In genomic region chr4:43990968-43991367, GRCh38 we compare ENCODE assay signal across 17 cellular contexts.
"Had no signal": no experiment of that assay in that cellular context is flagged by ENCODE, and none has a peak within 500 bp of the region (broad histone marks: within the 10 kb centered on the region; RNA-seq: fewer than 3 reads in every experiment).

No MANE protein-coding gene starts in this region.

- H3K36me3 ChIP-seq: breast epithelium, tibial artery had no signal

- H3K4me1 ChIP-seq: breast epithelium, tibial artery had no signal

- DNase-seq: activated CD4-positive, alpha-beta memory T cell treated with anti-CD3 and anti-CD28 coated beads for 36 hours; activated CD4-positive, alpha-beta T cell treated with anti-CD3 and anti-CD28 coated beads for 4 hours; activated CD4-positive, CD25-positive, alpha-beta regulatory T cell; activated naive CD4-positive, alpha-beta T cell treated with Interleukin-2 at 50 U/mL for 16 hours; activated naive CD8-positive, alpha-beta T cell treated with anti-CD3 and anti-CD28 coated beads for 36 hours; activated T-cell treated with anti-CD3 and anti-CD28 coated beads, Interleukin-2, amount 50 U/mL, for 48 hours; cerebellar nuclear complex; cortex of kidney; kidney; naive thymus-derived CD8-positive, alpha-beta T cell; small intestine; stimulated activated CD4-positive, alpha-beta T cell treated with anti-CD3 and anti-CD28 coated beads, Interleukin-2, amount 100 ng/mL, for 24 hours; stimulated activated naive CD8-positive, alpha-beta T cell treated with anti-CD3 and anti-CD28 coated beads, Interleukin-15, amount 100 ng/mL, for 72 hours; T-helper 9 cell; tibial artery had no signal

- H3K9me3 ChIP-seq: breast epithelium, tibial artery had no signal

- H3K27me3 ChIP-seq: breast epithelium, tibial artery had no signal

- FAIRE-seq: kidney, small intestine had no signal

- H3K4me3 ChIP-seq: breast epithelium, lung, tibial artery had no signal

- H3K27ac ChIP-seq: breast epithelium, tibial artery had no signal
